In genomic region chr1:235671992-235672391, GRCh38 we compare ENCODE assay signal across 18 cellular contexts. TPM values are rescaled to one million over a fixed set of nuclear protein-coding genes. Genes with fewer than 3 reads are reported as not detected.
"Had no signal": no experiment of that assay in that cellular context is flagged by ENCODE, and none has a peak within 500 bp of the region (broad histone marks: within the 10 kb centered on the region; RNA-seq: fewer than 3 reads in every experiment).

No MANE protein-coding gene starts in this region.

- H3K4me3 Mint-ChIP-seq: effector memory CD8-positive, alpha-beta T cell; immature natural killer cell; nephron had no signal

- H3K36me3 ChIP-seq: uterus had no signal

- H3K27me3 Mint-ChIP-seq: effector memory CD8-positive, alpha-beta T cell; naive B cell had no signal

- H3K4me1 ChIP-seq: esophagus muscularis mucosa, gastrocnemius medialis, heart right ventricle, left lung, lower lobe of right lung, psoas muscle, sigmoid colon, upper lobe of left lung, uterus had no signal

- DNase-seq: effector memory CD8-positive, alpha-beta T cell; gastrocnemius medialis; heart right ventricle; immature natural killer cell; left lung; lower lobe of right lung; mesenchymal stem cell; naive B cell; psoas muscle; sigmoid colon; stimulated activated CD4-positive, alpha-beta T cell treated with anti-CD3 and anti-CD28 coated beads, Interleukin-12 subunit alpha, Interleukin-12 subunit beta, amount 100 ng/mL, for 4 hours; stimulated activated naive CD4-positive, alpha-beta T cell treated with Interleukin-2 at 50 U/mL for 16 hours; upper lobe of left lung; uterus had no signal

- H3K9me3 ChIP-seq: gastrocnemius medialis had no signal

- H3K27ac Mint-ChIP-seq: effector memory CD8-positive, alpha-beta T cell; nephron had no signal

- H3K27ac ChIP-seq: epithelial cell of prostate, esophagus muscularis mucosa, gastrocnemius medialis, heart right ventricle, left lung, lower lobe of right lung, psoas muscle, sigmoid colon, skin epidermis, upper lobe of left lung, uterus had no signal

- H3K4me3 ChIP-seq: esophagus muscularis mucosa, gastrocnemius medialis, heart right ventricle, left lung, lower lobe of right lung, psoas muscle, sigmoid colon, skin epidermis, upper lobe of left lung, uterus had no signal

- H3K4me1 Mint-ChIP-seq: immature natural killer cell, naive B cell, nephron had no signal

- ATAC-seq: effector memory CD8-positive, alpha-beta T cell; gastrocnemius medialis; heart right ventricle; left lung; lower lobe of right lung; psoas muscle had no signal

- H3K27me3 ChIP-seq: esophagus muscularis mucosa, gastrocnemius medialis, heart right ventricle, left lung, sigmoid colon, upper lobe of left lung, uterus had no signal

RNA-seq across cellular contexts. Expression of gene GNG4, which starts 22.4 kb away (rescaled TPM):
- total RNA-seq: gastrocnemius medialis, left lung, lower lobe of right lung, psoas muscle had no signal
